In genomic region chr3:37114251-37115145, GRCh38 we compare ENCODE assay signal across 11 cellular contexts. TPM values are rescaled to one million over a fixed set of nuclear protein-coding genes. Genes with fewer than 3 reads are reported as not detected.
DNase-seq lines count a peak whose midpoint lies in the region; ATAC-seq, FAIRE-seq and TF ChIP-seq lines count a peak whose summit lies in the region.
"Had no signal": no experiment of that assay in that cellular context is flagged by ENCODE, and none has a peak within 500 bp of the region (broad histone marks: within the 10 kb centered on the region; RNA-seq: fewer than 3 reads in every experiment).

No MANE protein-coding gene starts in this region.

- no peaks in the 10 kb centered on the region for H3K27me3 ChIP-seq in adipocyte (replicated peaks; ENCODE audit: control insufficient read depth, insufficient read depth, low read length)
- H3K27me3 ChIP-seq in thoracic aorta (replicated peaks; ENCODE audit: insufficient read depth), result no peaks in the 10 kb centered on the region

- no peaks in the 10 kb centered on the region for H3K9me3 Mint-ChIP-seq in activated T-cell treated with anti-CD3 and anti-CD28 coated beads, Interleukin-2, amount 50 U/mL, for 72 hours
- no peaks in the 10 kb centered on the region for H3K9me3 Mint-ChIP-seq in activated T-helper 1 cell treated with anti-CD3 and anti-CD28 coated beads, Interleukin-12 subunit alpha, Interleukin-12 subunit beta, Interleukin-2, Interleukin-4 antibody, amounts not matched to agents 30 ng/mL and 10 ng/mL and 1 ng/mL, durations not matched to agents 14 hours and 24 hours and 36 hours

- H3K36me3 Mint-ChIP-seq in activated T-cell treated with anti-CD3 and anti-CD28 coated beads, Interleukin-2, amount 50 U/mL, for 72 hours (ENCODE audit: insufficient read depth in 2 of 2), result no peaks in the 10 kb centered on the region
- H3K36me3 Mint-ChIP-seq in activated T-helper 1 cell treated with anti-CD3 and anti-CD28 coated beads, Interleukin-12 subunit alpha, Interleukin-12 subunit beta, Interleukin-2, Interleukin-4 antibody, amounts not matched to agents 30 ng/mL and 10 ng/mL and 1 ng/mL, durations not matched to agents 14 hours and 24 hours and 36 hours (ENCODE audit: low read depth), result peaks cover 4% of the 10 kb centered on the region

- no peak overlapping the region for H3K27ac Mint-ChIP-seq in activated T-cell treated with anti-CD3 and anti-CD28 coated beads, Interleukin-2, amount 50 U/mL, for 72 hours
- H3K27ac Mint-ChIP-seq in activated T-helper 1 cell treated with anti-CD3 and anti-CD28 coated beads, Interleukin-12 subunit alpha, Interleukin-12 subunit beta, Interleukin-2, Interleukin-4 antibody, amounts not matched to agents 30 ng/mL and 10 ng/mL and 1 ng/mL, durations not matched to agents 14 hours and 24 hours and 36 hours, result no peak overlapping the region

- H3K4me1 Mint-ChIP-seq in activated T-cell treated with anti-CD3 and anti-CD28 coated beads, Interleukin-2, amount 50 U/mL, for 72 hours (ENCODE audit: low read depth), result peaks cover 14% of the 10 kb centered on the region
- H3K4me1 Mint-ChIP-seq in activated T-helper 1 cell treated with anti-CD3 and anti-CD28 coated beads, Interleukin-12 subunit alpha, Interleukin-12 subunit beta, Interleukin-2, Interleukin-4 antibody, amounts not matched to agents 30 ng/mL and 10 ng/mL and 1 ng/mL, durations not matched to agents 14 hours and 24 hours and 36 hours (ENCODE audit: low read depth), result peaks cover 8% of the 10 kb centered on the region

- ATAC-seq in activated T-cell treated with anti-CD3 and anti-CD28 coated beads, Interleukin-2, amount 50 U/mL, for 72 hours (replicated peaks in 1 of 2), result peak; percentile 39 to 69
- ATAC-seq in thoracic aorta (ENCODE audit: insufficient number of reproducible peaks, low FRiP score, low read depth) (peak; percentile 67), GM21447 (IDR thresholded peaks at IDR 0.05; ENCODE audit: unreplicated experiment) (no peak)

- intact Hi-C loops in activated T-helper 1 cell treated with anti-CD3 and anti-CD28 coated beads, Interleukin-12 subunit alpha, Interleukin-12 subunit beta, Interleukin-2, Interleukin-4 antibody, amounts not matched to agents 30 ng/mL and 10 ng/mL and 1 ng/mL, durations not matched to agents 14 hours and 24 hours and 36 hours (cut with micrococcal nuclease), result loop anchor here (1.0 to 2.0 kb wide), 3 partner anchors 14 to 60 kb away; no protein-coding TSS in a partner anchor

- H3K27me3 Mint-ChIP-seq in activated T-cell treated with anti-CD3 and anti-CD28 coated beads, Interleukin-2, amount 50 U/mL, for 72 hours (ENCODE audit: low read depth), result no peaks in the 10 kb centered on the region
- no peaks in the 10 kb centered on the region for H3K27me3 Mint-ChIP-seq in activated T-helper 1 cell treated with anti-CD3 and anti-CD28 coated beads, Interleukin-12 subunit alpha, Interleukin-12 subunit beta, Interleukin-2, Interleukin-4 antibody, amounts not matched to agents 30 ng/mL and 10 ng/mL and 1 ng/mL, durations not matched to agents 14 hours and 24 hours and 36 hours (ENCODE audit: insufficient read depth)

- no peak for DNase-seq in activated T-cell treated with anti-CD3 and anti-CD28 coated beads, Interleukin-2, amount 50 U/mL, for 72 hours
- no peak for DNase-seq in activated T-cell treated with anti-CD3 and anti-CD28 coated beads, Interleukin-2, amount 50 U/mL, for 48 hours
- DNase-seq in adipocyte (ENCODE audit: low read depth) (peak; percentile 89), fibroblast of villous mesenchyme (ENCODE audit: low read depth) (peak; percentile 88), thoracic aorta (ENCODE audit: low spot score) (no peak), D721Med (ENCODE audit: insufficient read length, low spot score) (no peak)
- DNase-seq in activated T-helper 1 cell treated with anti-CD3 and anti-CD28 coated beads, Interleukin-12 subunit alpha, Interleukin-12 subunit beta, Interleukin-2, Interleukin-4 antibody, amounts not matched to agents 30 ng/mL and 10 ng/mL and 1 ng/mL, durations not matched to agents 14 hours and 24 hours and 36 hours (ENCODE audit: low spot score), result no peak
- DNase-seq: NCI-H1417 treated with DMSO at 0.1 percent for 48 hours, OCI-M1 had no signal

- TF ChIP-seq CTCF in fibroblast of villous mesenchyme (IDR thresholded peaks at IDR 0.05; ENCODE audit: insufficient read depth, low read depth, low read length) (no peak), thoracic aorta (IDR thresholded peaks at IDR 0.05) (no peak), D721Med (IDR thresholded peaks at IDR 0.05; ENCODE audit: insufficient read depth, missing control alignments) (no peak)

- no peak overlapping the region for H3K4me3 Mint-ChIP-seq in activated T-cell treated with anti-CD3 and anti-CD28 coated beads, Interleukin-2, amount 50 U/mL, for 72 hours
- no peak overlapping the region for H3K4me3 Mint-ChIP-seq in activated T-helper 1 cell treated with anti-CD3 and anti-CD28 coated beads, Interleukin-12 subunit alpha, Interleukin-12 subunit beta, Interleukin-2, Interleukin-4 antibody, amounts not matched to agents 30 ng/mL and 10 ng/mL and 1 ng/mL, durations not matched to agents 14 hours and 24 hours and 36 hours

- H3K9ac ChIP-seq in adipocyte (ENCODE audit: low read length), result no peak overlapping the region

- peaks cover 34% of the 10 kb centered on the region for H3K4me1 ChIP-seq in adipocyte (ENCODE audit: control insufficient read depth, insufficient read depth, low read length)
- H3K4me1 ChIP-seq in thoracic aorta (ENCODE audit: control insufficient read depth in 1 of 2, low read depth in 2 of 2), result peaks cover 29 to 65% of the 10 kb centered on the region in 2 donors

- H3K27ac ChIP-seq in thoracic aorta, result peak overlapping the region; percentile 82 to 85
- H3K27ac ChIP-seq: C4-2B had no signal

- H3K9me3 ChIP-seq in adipocyte (ENCODE audit: control insufficient read depth, low read length), result no peaks in the 10 kb centered on the region
- no peaks in the 10 kb centered on the region for H3K9me3 ChIP-seq in thoracic aorta

- H3K4me3 ChIP-seq in adipocyte (ENCODE audit: low read length), result no peak overlapping the region
- no peak overlapping the region for H3K4me3 ChIP-seq in fibroblast of villous mesenchyme (ENCODE audit: low read depth, low read length)
- H3K4me3 ChIP-seq in thoracic aorta, result no peak overlapping the region

- FAIRE-seq in D721Med (lab: Jason Lieb, UNC), result no peak

- H3K36me3 ChIP-seq in adipocyte (ENCODE audit: control insufficient read depth, insufficient read depth, low read length, severe bottlenecking), result peaks cover 6% of the 10 kb centered on the region
- no peaks in the 10 kb centered on the region for H3K36me3 ChIP-seq in thoracic aorta

RNA-seq across cellular contexts. Expression of gene LRRFIP2, which starts 59.9 kb away (rescaled TPM):
- total RNA-seq in activated T-cell treated with anti-CD3 and anti-CD28 coated beads, Interleukin-2, amount 50 U/mL, for 72 hours, result 10 to 100 TPM; 28.3 to 36.1 TPM
- total RNA-seq in fibroblast of villous mesenchyme (59.3 and 84.2 TPM in 2 replicates), thoracic aorta (100 to 1,000 TPM in 1 of 2 donors, 10 to 100 TPM in 1; 98.8 to 123 TPM)
- 26.2 and 28.6 TPM in 2 replicates for total RNA-seq in activated T-helper 1 cell treated with anti-CD3 and anti-CD28 coated beads, Interleukin-12 subunit alpha, Interleukin-12 subunit beta, Interleukin-2, Interleukin-4 antibody, amounts not matched to agents 30 ng/mL and 10 ng/mL and 1 ng/mL, durations not matched to agents 14 hours and 24 hours and 36 hours

Comparison
In these comparisons a context has a peak if more than half of its experiments do, and no peak if none do; other contexts are left out.
1. DNase-seq: peak in adipocyte (single experiment) and fibroblast of villous mesenchyme (single experiment); none in activated T-cell treated with anti-CD3 and anti-CD28 coated beads, Interleukin-2, amount 50 U/mL, for 72 hours (0 of 2), activated T-cell treated with anti-CD3 and anti-CD28 coated beads, Interleukin-2, amount 50 U/mL, for 48 hours (0 of 2), thoracic aorta (single experiment), D721Med (single experiment) and activated T-helper 1 cell treated with anti-CD3 and anti-CD28 coated beads, Interleukin-12 subunit alpha, Interleukin-12 subunit beta, Interleukin-2, Interleukin-4 antibody, amounts not matched to agents 30 ng/mL and 10 ng/mL and 1 ng/mL, durations not matched to agents 14 hours and 24 hours and 36 hours (single experiment).